9 cellular contexts compared by ENCODE assay signal in the genomic region with DNA sequence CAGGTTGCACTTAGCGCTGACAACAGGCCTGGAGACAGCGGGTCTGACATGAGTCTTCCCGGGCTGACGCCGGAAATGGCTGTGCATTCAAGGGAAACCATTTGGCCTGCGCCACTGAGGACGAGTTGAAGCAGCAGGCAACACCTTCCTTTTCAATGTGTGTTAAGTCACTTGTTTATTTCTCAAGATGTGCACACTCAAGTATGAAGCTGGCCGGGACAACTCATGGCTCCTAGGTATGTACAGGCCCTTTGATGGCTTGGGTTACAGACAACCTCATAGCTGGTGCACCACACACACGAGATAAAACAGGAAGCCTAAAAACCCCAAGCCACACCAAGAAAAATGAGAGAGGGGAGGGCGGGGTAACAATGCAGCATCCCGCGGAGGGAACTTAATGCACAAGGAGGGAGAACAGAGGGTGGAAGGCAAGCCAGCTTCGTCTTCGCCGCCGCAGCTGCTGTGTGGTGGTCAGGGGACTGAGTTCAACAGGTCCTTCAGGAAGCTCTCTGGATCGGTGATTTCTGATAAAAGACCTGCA.
DNase-seq lines count a peak whose midpoint lies in the region; ATAC-seq and TF ChIP-seq lines count a peak whose summit lies in the region.
"Had no signal": no experiment of that assay in that cellular context is flagged by ENCODE, and none has a peak within 500 bp of the region (broad histone marks: within the 10 kb centered on the region; RNA-seq: fewer than 3 reads in every experiment).

No MANE protein-coding gene starts in this region.

- H3K27ac ChIP-seq in PC-9 (no peak overlapping the region), endodermal cell (ENCODE audit: low read depth, low read length) (no peak overlapping the region)

- no peaks in the 10 kb centered on the region for H3F3A ChIP-seq in PC-9 (ENCODE audit: insufficient read depth, low read depth)

- H3K36me3 Mint-ChIP-seq in T-helper 1 cell treated with Interleukin-12 subunit alpha and Interleukin-12 subunit beta and Interleukin-4 antibody, amounts not matched to agents 30 μg/mL and 1 μg/mL, for 36 hours (ENCODE audit: low read depth): peaks cover 52% of the 10 kb centered on the region
- H3K36me3 Mint-ChIP-seq in activated T-cell treated with anti-CD3 and anti-CD28 coated beads, Interleukin-2, amount 50 U/mL, for 4 hours (ENCODE audit: insufficient read depth): peaks cover 44% of the 10 kb centered on the region
- H3K36me3 Mint-ChIP-seq in immature natural killer cell: peaks cover 35 to 61% (median 41%) of the 10 kb centered on the region in 3 donors
- H3K36me3 Mint-ChIP-seq in endodermal cell (ENCODE audit: low read depth): peaks cover 61% of the 10 kb centered on the region

- no peaks in the 10 kb centered on the region for H3K9me3 ChIP-seq in PC-9 (ENCODE audit: insufficient read depth, low read depth)
- no peaks in the 10 kb centered on the region for H3K9me3 ChIP-seq in endodermal cell (ENCODE audit: control insufficient read depth, low read length)

- peaks cover 25% of the 10 kb centered on the region for H3K4me1 Mint-ChIP-seq in T-helper 1 cell treated with Interleukin-12 subunit alpha and Interleukin-12 subunit beta and Interleukin-4 antibody, amounts not matched to agents 30 μg/mL and 1 μg/mL, for 36 hours (ENCODE audit: low read depth)
- peaks cover 58% of the 10 kb centered on the region for H3K4me1 Mint-ChIP-seq in activated T-cell treated with anti-CD3 and anti-CD28 coated beads, Interleukin-2, amount 50 U/mL, for 4 hours (ENCODE audit: low read depth)
- H3K4me1 Mint-ChIP-seq in immature natural killer cell: peaks cover 11 to 19% of the 10 kb centered on the region in 2 donors
- peaks cover 7% of the 10 kb centered on the region for H3K4me1 Mint-ChIP-seq in endodermal cell

- POLR2A ChIA-PET in PC-9 (lab: Charles Lee; ENCODE audit: unreplicated experiment): no interaction called here

- H3K4me1 ChIP-seq in PC-9 (replicated peaks; ENCODE audit: insufficient read depth) (no peaks in the 10 kb centered on the region), endodermal cell (ENCODE audit: control insufficient read depth, insufficient read depth, low read length) (no peaks in the 10 kb centered on the region)

- CTCF ChIA-PET in PC-9 (lab: Charles Lee): interaction anchor here (0.6 kb wide), 1 partner anchor 119 kb away, joined by 3 read pairs; no protein-coding TSS in a partner anchor

- H2AFZ ChIP-seq in PC-9: no peak overlapping the region

- 95 to 97% methylated on average over 12 to 17 of the region's 17 CpGs for WGBS in endodermal cell (ENCODE audit: insufficient coverage in 1 of 2, insufficient read length in 1 of 2), 2 experiments

- peak; percentile 30 for DNase-seq in activated T-cell treated with anti-CD3 and anti-CD28 coated beads, Interleukin-2, amount 50 U/mL, for 4 hours
- DNase-seq in immature natural killer cell (peak; percentile 25 to 42 (median 26)), PC-9 (no peak), endodermal cell (no peak)
- DNase-seq in stimulated activated CD8-positive, alpha-beta memory T cell treated with anti-CD3 and anti-CD28 coated beads, Interleukin-7, amount 100 ng/mL, for 4 hours (ENCODE audit: low read depth in 2 of 2): peak; percentile 8 to 17
- DNase-seq: NCI-H2081 had no signal

- H3K27ac Mint-ChIP-seq in T-helper 1 cell treated with Interleukin-12 subunit alpha and Interleukin-12 subunit beta and Interleukin-4 antibody, amounts not matched to agents 30 μg/mL and 1 μg/mL, for 36 hours: peak overlapping the region; percentile 79
- H3K27ac Mint-ChIP-seq in immature natural killer cell (peak overlapping the region in 5 of 6 donors; percentile 14 to 60 (median 29)), endodermal cell (no peak overlapping the region)

- H4K20me1 ChIP-seq in PC-9 (ENCODE audit: insufficient read depth): no peaks in the 10 kb centered on the region

- H3K79me2 ChIP-seq in PC-9 (ENCODE audit: low read depth): no peaks in the 10 kb centered on the region

- no peak overlapping the region for H3K9ac ChIP-seq in endodermal cell (ENCODE audit: extremely low read depth, low read length, poor library complexity, severe bottlenecking)

- no peaks in the 10 kb centered on the region for H3K9me2 ChIP-seq in PC-9 (ENCODE audit: insufficient read depth)

- H3K4me3 ChIP-seq in PC-9 (no peak overlapping the region), endodermal cell (ENCODE audit: low read length) (no peak overlapping the region)

- H3K4me2 ChIP-seq in PC-9: no peak overlapping the region

- H3K36me3 ChIP-seq in PC-9 (ENCODE audit: low read depth): no peaks in the 10 kb centered on the region
- H3K36me3 ChIP-seq in endodermal cell (ENCODE audit: control insufficient read depth, insufficient read depth, low read length): peaks cover 65% of the 10 kb centered on the region

- no peaks in the 10 kb centered on the region for H3K9me3 Mint-ChIP-seq in T-helper 1 cell treated with Interleukin-12 subunit alpha and Interleukin-12 subunit beta and Interleukin-4 antibody, amounts not matched to agents 30 μg/mL and 1 μg/mL, for 36 hours
- H3K9me3 Mint-ChIP-seq in activated T-cell treated with anti-CD3 and anti-CD28 coated beads, Interleukin-2, amount 50 U/mL, for 4 hours: no peaks in the 10 kb centered on the region
- H3K9me3 Mint-ChIP-seq in immature natural killer cell: no peaks in the 10 kb centered on the region
- H3K9me3 Mint-ChIP-seq in endodermal cell: no peaks in the 10 kb centered on the region

- H3K27me3 ChIP-seq in PC-9 (ENCODE audit: insufficient read depth, low read depth) (no peaks in the 10 kb centered on the region), endodermal cell (ENCODE audit: control insufficient read depth, insufficient read depth, low read length, poor library complexity, severe bottlenecking) (no peaks in the 10 kb centered on the region)

- intact Hi-C loops in PC-9 (cut with micrococcal nuclease; ENCODE audit: unreplicated experiment): loop anchor here (5.0 kb wide), 1 partner anchor 62 kb away; no protein-coding TSS in a partner anchor

- H3K27me3 Mint-ChIP-seq in T-helper 1 cell treated with Interleukin-12 subunit alpha and Interleukin-12 subunit beta and Interleukin-4 antibody, amounts not matched to agents 30 μg/mL and 1 μg/mL, for 36 hours (ENCODE audit: low read depth): no peaks in the 10 kb centered on the region
- no peaks in the 10 kb centered on the region for H3K27me3 Mint-ChIP-seq in activated T-cell treated with anti-CD3 and anti-CD28 coated beads, Interleukin-2, amount 50 U/mL, for 4 hours (ENCODE audit: low read depth)
- H3K27me3 Mint-ChIP-seq in immature natural killer cell (ENCODE audit: low read depth in 3 of 3) (peaks cover 0 to 6% (median 3%) of the 10 kb centered on the region in 3 donors), endodermal cell (ENCODE audit: insufficient read depth) (no peaks in the 10 kb centered on the region)

- BruUV-seq in PC-9 (replicated peaks; lab: Mats Ljungman, UMichigan): no TSS peak

- H3K4me3 Mint-ChIP-seq in T-helper 1 cell treated with Interleukin-12 subunit alpha and Interleukin-12 subunit beta and Interleukin-4 antibody, amounts not matched to agents 30 μg/mL and 1 μg/mL, for 36 hours: peak overlapping the region; percentile 67
- peak overlapping the region; percentile 13 for H3K4me3 Mint-ChIP-seq in activated T-cell treated with anti-CD3 and anti-CD28 coated beads, Interleukin-2, amount 50 U/mL, for 4 hours
- peak overlapping the region in 3 of 5 donors; percentile 9 to 36 (median 30) for H3K4me3 Mint-ChIP-seq in immature natural killer cell
- H3K4me3 Mint-ChIP-seq in endodermal cell: no peak overlapping the region

- peak; percentile 78 to 87 for ATAC-seq in activated T-cell treated with anti-CD3 and anti-CD28 coated beads, Interleukin-2, amount 50 U/mL, for 4 hours
- ATAC-seq in GM21619 (IDR thresholded peaks at IDR 0.05; ENCODE audit: unreplicated experiment) (no peak), GM19463 (IDR thresholded peaks at IDR 0.05; ENCODE audit: unreplicated experiment) (no peak)

- no peak for TF ChIP-seq CTCF in PC-9 (conservative IDR thresholded peaks at IDR 0.05)
- TF ChIP-seq CTCF in endodermal cell (conservative IDR thresholded peaks at IDR 0.05): no peak

Comparison
In these comparisons a context has a peak if more than half of its experiments do, and no peak if none do; other contexts are left out.
1. ATAC-seq: peak in activated T-cell treated with anti-CD3 and anti-CD28 coated beads, Interleukin-2, amount 50 U/mL, for 4 hours (2 of 2); none in GM21619 (single experiment) and GM19463 (single experiment).
2. DNase-seq: peak in activated T-cell treated with anti-CD3 and anti-CD28 coated beads, Interleukin-2, amount 50 U/mL, for 4 hours (single experiment), immature natural killer cell (3 of 3) and stimulated activated CD8-positive, alpha-beta memory T cell treated with anti-CD3 and anti-CD28 coated beads, Interleukin-7, amount 100 ng/mL, for 4 hours (2 of 2); none in PC-9 (0 of 2) and endodermal cell (single experiment).